Comparison of ENCODE assay signal across 8 cellular contexts in genomic region chr18:35040988-35041751, GRCh38. TPM values are rescaled to one million over a fixed set of nuclear protein-coding genes. Genes with fewer than 3 reads are reported as not detected.
DNase-seq lines count a peak whose midpoint lies in the region; ATAC-seq and TF ChIP-seq lines count a peak whose summit lies in the region.

MAPRE2 (plus strand) TSS chr18:35041413; CDS start chr18:35041540, 127 bp downstream.

- peak within 1 kb of the TSS; percentile 54 for H3K9ac ChIP-seq in muscle layer of colon (ENCODE audit: low read length)

- H3K27me3 ChIP-seq in esophagus (ENCODE audit: control insufficient read depth in 1 of 2, insufficient read depth in 2 of 2, low read length in 2 of 2) (no peaks in the 10 kb centered on the region), muscle layer of colon (ENCODE audit: control insufficient read depth in 1 of 2, insufficient read depth in 2 of 2, low read length in 2 of 2) (no peaks in the 10 kb centered on the region)

- in situ Hi-C loops in KBM-7 (cut with MboI; ENCODE audit: low pct_unique_long_range_greater_than_20kb, low sequenced_read_pairs), result no loop called here

- no peaks in the 10 kb centered on the region for H3K9me3 ChIP-seq in esophagus (ENCODE audit: control insufficient read depth in 2 of 2, insufficient read depth in 1 of 2, low read depth in 1 of 2, low read length in 1 of 2)
- H3K9me3 ChIP-seq in muscle layer of colon (ENCODE audit: low read length), result no peaks in the 10 kb centered on the region

- peaks cover 66% of the 10 kb centered on the region for H3K4me1 Mint-ChIP-seq in activated T-cell treated with anti-CD3 and anti-CD28 coated beads, Interleukin-2, amount 50 U/mL, for 4 hours (ENCODE audit: low read depth)

- DNase-seq in DMS153 treated with DMSO at 0.1 percent for 48 hours (lab: John Stamatoyannopoulos, UW; ENCODE audit: unreplicated experiment) (peak; percentile 93), KBM-7 (peak; percentile 98)
- DNase-seq in activated T-cell treated with anti-CD3 and anti-CD28 coated beads, Interleukin-2, amount 50 U/mL, for 4 hours, result peak; percentile 100
- peak; percentile 99 for DNase-seq in stimulated activated CD8-positive, alpha-beta memory T cell treated with anti-CD3 and anti-CD28 coated beads, Interleukin-7, amount 100 ng/mL, for 24 hours (ENCODE audit: low read depth)

- no peaks in the 10 kb centered on the region for H3K27me3 Mint-ChIP-seq in activated T-cell treated with anti-CD3 and anti-CD28 coated beads, Interleukin-2, amount 50 U/mL, for 4 hours (ENCODE audit: low read depth)

- no peaks in the 10 kb centered on the region for H3K36me3 Mint-ChIP-seq in activated T-cell treated with anti-CD3 and anti-CD28 coated beads, Interleukin-2, amount 50 U/mL, for 4 hours (ENCODE audit: insufficient read depth)

- H3K36me3 ChIP-seq in esophagus (ENCODE audit: control insufficient read depth in 2 of 2, insufficient read depth in 2 of 2, low read length in 1 of 2) (no peaks in the 10 kb centered on the region), muscle layer of colon (ENCODE audit: insufficient read depth, low read length) (no peaks in the 10 kb centered on the region)

- peak; percentile 78 for ATAC-seq in GM21717 (IDR thresholded peaks at IDR 0.05; ENCODE audit: unreplicated experiment)
- peak; percentile 85 to 87 for ATAC-seq in activated T-cell treated with anti-CD3 and anti-CD28 coated beads, Interleukin-2, amount 50 U/mL, for 4 hours

- H3K27ac ChIP-seq in esophagus (ENCODE audit: low read depth in 2 of 2, low read length in 1 of 2) (peak within 1 kb of the TSS; percentile 82 to 93), muscle layer of colon (ENCODE audit: low read depth, low read length) (peak within 1 kb of the TSS; percentile 94)

- WGBS in esophagus, 2 donors, result 0 to 1% methylated on average over 50 to 52 of the region's 52 CpGs

- H3K4me1 ChIP-seq in esophagus (ENCODE audit: control insufficient read depth in 2 of 2, insufficient read depth in 2 of 2, low read length in 1 of 2), result peaks cover 0 to 3% of the 10 kb centered on the region in 2 donors
- H3K4me1 ChIP-seq in muscle layer of colon (ENCODE audit: insufficient read depth, low read length), result peaks cover 29% of the 10 kb centered on the region

- no peaks in the 10 kb centered on the region for H3K9me3 Mint-ChIP-seq in activated T-cell treated with anti-CD3 and anti-CD28 coated beads, Interleukin-2, amount 50 U/mL, for 4 hours

- H3K4me3 ChIP-seq in esophagus (ENCODE audit: low read depth in 1 of 2, low read length in 2 of 2) (peak within 1 kb of the TSS; percentile 64 to 85), muscle layer of colon (ENCODE audit: low read depth in 1 of 2, low read length in 2 of 2) (peak within 1 kb of the TSS; percentile 92 to 100)

- peak within 1 kb of the TSS; percentile 95 for H3K4me3 Mint-ChIP-seq in activated T-cell treated with anti-CD3 and anti-CD28 coated beads, Interleukin-2, amount 50 U/mL, for 4 hours

TF ChIP-seq in PFSK-1, 5 proteins besides CTCF, POLR2A, EP300 and RAD21:
- TF ChIP-seq REST (IDR thresholded peaks at IDR 0.05; ENCODE audit: insufficient read depth in 1 of 2, low read depth in 2 of 2, low read length in 2 of 2), result no peak
- peak; percentile 96 for TF ChIP-seq FOXP2 (optimal IDR thresholded peaks at IDR 0.05; ENCODE audit: borderline replicate concordance, extremely low read depth, extremely low read length, insufficient read depth)
- peak; percentile 88; the same call in 1 of the 2 replicates for TF ChIP-seq SIN3A (IDR thresholded peaks at IDR 0.05; ENCODE audit: borderline replicate concordance, insufficient read depth, low read length)
- TF ChIP-seq TAF1 (IDR thresholded peaks at IDR 0.05; ENCODE audit: borderline replicate concordance, insufficient read depth, low read length), result peak; percentile 81; the same call in 1 of the 2 replicates
- TF ChIP-seq POLR2AphosphoS5 (IDR thresholded peaks at IDR 0.05; ENCODE audit: low read depth, low read length), result peak; percentile 90

RNA-seq across cellular contexts. Expression of gene MAPRE2, which starts in this region (rescaled TPM):
- polyA plus RNA-seq in PFSK-1 (2012; ENCODE audit: insufficient read length, low read depth), result 21.0 TPM
- total RNA-seq in activated T-cell treated with anti-CD3 and anti-CD28 coated beads, Interleukin-2, amount 50 U/mL, for 4 hours, result 10 to 100 TPM; 38.3 to 41.7 (median 38.4) TPM
- polyA plus RNA-seq in esophagus, result 1 to 10 TPM; 2.4 to 3.5 TPM

Comparison
In these comparisons a context has a peak if more than half of its experiments do, and no peak if none do; other contexts are left out.
1. Peak in every context shown above with its lines: DNase-seq, ATAC-seq, H3K4me3 ChIP-seq and H3K27ac ChIP-seq.